Comparison of ENCODE assay signal across 12 cellular contexts in genomic region chr2:221602938-221603337, GRCh38. TPM values are rescaled to one million over a fixed set of nuclear protein-coding genes. Genes with fewer than 3 reads are reported as not detected.
DNase-seq lines count a peak whose midpoint lies in the region; TF ChIP-seq lines count a peak whose summit lies in the region.
"Had no signal": no experiment of that assay in that cellular context is flagged by ENCODE, and none has a peak within 500 bp of the region (broad histone marks: within the 10 kb centered on the region; RNA-seq: fewer than 3 reads in every experiment).

No MANE protein-coding gene starts in this region.

- H3K4me3 ChIP-seq in astrocyte of the cerebellum (ENCODE audit: low read depth, low read length): no peak overlapping the region
- H3K4me3 ChIP-seq: GM23338 had no signal

- no peaks in the 10 kb centered on the region for H3K9me3 Mint-ChIP-seq in mesothelial cell of epicardium
- H3K9me3 Mint-ChIP-seq: CD4-positive, CD25-positive, alpha-beta regulatory T cell; CD8-positive, alpha-beta memory T cell; GM23338 had no signal

- no peak overlapping the region for H3K27ac Mint-ChIP-seq in mesothelial cell of epicardium
- H3K27ac Mint-ChIP-seq: CD4-positive, CD25-positive, alpha-beta regulatory T cell; CD8-positive, alpha-beta memory T cell had no signal

- H3K36me3 Mint-ChIP-seq in mesothelial cell of epicardium: no peaks in the 10 kb centered on the region
- H3K36me3 Mint-ChIP-seq: CD4-positive, CD25-positive, alpha-beta regulatory T cell; CD8-positive, alpha-beta memory T cell had no signal

- peaks cover 8% of the 10 kb centered on the region for H3K27me3 Mint-ChIP-seq in mesothelial cell of epicardium (ENCODE audit: low read depth)

- TF ChIP-seq CTCF in astrocyte of the cerebellum (IDR thresholded peaks at IDR 0.05; ENCODE audit: low read depth, low read length, missing control alignments) (no peak), mesothelial cell of epicardium (IDR thresholded peaks at IDR 0.05; ENCODE audit: unreplicated experiment) (no peak)

- H3K4me3 Mint-ChIP-seq in mesothelial cell of epicardium: no peak overlapping the region
- H3K4me3 Mint-ChIP-seq: CD4-positive, CD25-positive, alpha-beta regulatory T cell; CD8-positive, alpha-beta memory T cell; GM23338 had no signal

- in situ Hi-C loops in astrocyte of the cerebellum (cut with HindIII; ENCODE audit: low sequenced_read_pairs): no loop called here

- peak; percentile 15 for DNase-seq in astrocyte of the cerebellum (ENCODE audit: low read depth)
- peak; percentile 45 for DNase-seq in inferior parietal cortex (ENCODE audit: extremely low spot score)
- DNase-seq in pons (ENCODE audit: low spot score): peak; percentile 17
- DNase-seq in NCI-H345 treated with DMSO at 0.1 percent for 48 hours (lab: John Stamatoyannopoulos, UW; ENCODE audit: unreplicated experiment): no peak
- DNase-seq in mesothelial cell of epicardium (ENCODE audit: low spot score in 2 of 2, unreplicated experiment in 2 of 2): no peak
- DNase-seq in MV-4-11 (lab: John Stamatoyannopoulos, UW): no peak
- DNase-seq: BE2C; Caco-2; CD4-positive, CD25-positive, alpha-beta regulatory T cell; CD8-positive, alpha-beta memory T cell; HCEC 1CT had no signal

- H3K4me1 Mint-ChIP-seq in mesothelial cell of epicardium: peaks cover 9% of the 10 kb centered on the region
- H3K4me1 Mint-ChIP-seq: CD4-positive, CD25-positive, alpha-beta regulatory T cell; CD8-positive, alpha-beta memory T cell had no signal

RNA-seq across cellular contexts. Expression of gene EPHA4, which starts 30.8 kb away (rescaled TPM):
- 20.5 to 20.9 TPM (median 20.6 TPM) in 3 replicates for total RNA-seq in mesothelial cell of epicardium

Comparison
In these comparisons a context has a peak if more than half of its experiments do, and no peak if none do; other contexts are left out.
1. DNase-seq: peak in astrocyte of the cerebellum (single experiment), inferior parietal cortex (single experiment) and pons (single experiment); none in NCI-H345 treated with DMSO at 0.1 percent for 48 hours (single experiment), mesothelial cell of epicardium (0 of 2) and MV-4-11 (single experiment).